Comparison of ENCODE assay signal across 8 cellular contexts in the genomic region with DNA sequence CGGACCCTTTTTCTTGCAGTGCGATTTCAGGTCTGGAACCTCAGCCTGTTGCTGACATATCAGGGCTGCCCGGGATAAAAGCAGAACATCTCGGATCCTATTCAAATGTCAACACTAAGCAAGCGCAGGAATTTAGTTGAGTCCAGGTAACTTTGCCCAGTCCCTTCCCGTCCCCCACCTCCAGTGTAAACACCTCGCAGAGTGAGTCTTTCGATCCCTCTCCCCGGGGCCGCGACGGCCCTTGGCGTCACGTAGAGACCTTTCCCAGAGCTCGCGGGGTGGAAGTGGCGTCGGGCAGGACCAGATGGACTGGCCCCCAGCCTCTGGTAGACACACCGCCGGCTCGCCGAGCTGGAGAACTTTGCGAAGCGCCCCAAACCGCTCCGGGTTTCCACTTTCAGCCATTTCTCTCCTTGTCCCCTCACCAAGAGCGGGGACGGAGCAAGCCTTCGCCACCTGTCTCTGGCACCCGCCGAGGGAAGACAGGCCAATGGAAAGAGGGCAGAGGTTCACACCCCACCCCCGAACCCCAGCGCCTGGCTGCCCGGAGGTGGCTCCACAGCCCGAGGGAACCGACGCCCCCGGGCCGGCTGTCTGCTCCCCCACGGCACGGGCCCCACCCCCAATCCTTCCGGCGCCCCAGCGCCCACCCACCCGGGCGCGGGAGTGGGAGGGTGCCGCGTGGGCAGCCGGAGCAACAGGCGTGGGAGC. TPM values are rescaled to one million over a fixed set of nuclear protein-coding genes. Genes with fewer than 3 reads are reported as not detected.
DNase-seq lines count a peak whose midpoint lies in the region; ATAC-seq lines count a peak whose summit lies in the region.

No MANE protein-coding gene starts in this region.

- peaks cover 6% of the 10 kb centered on the region for H3K4me1 Mint-ChIP-seq in central memory CD8-positive, alpha-beta T cell

- H3K36me3 ChIP-seq in mesodermal cell (ENCODE audit: control insufficient read depth, insufficient read depth, low read length) (no peaks in the 10 kb centered on the region), urinary bladder (ENCODE audit: insufficient read depth) (no peaks in the 10 kb centered on the region)

- H3K9me3 ChIP-seq in mesodermal cell (ENCODE audit: control insufficient read depth, low read length) = no peaks in the 10 kb centered on the region

- no peaks in the 10 kb centered on the region for H3K36me3 Mint-ChIP-seq in central memory CD8-positive, alpha-beta T cell (ENCODE audit: insufficient read depth)

- no peak for ATAC-seq in central memory CD8-positive, alpha-beta T cell (replicated peaks; ENCODE audit: extremely low read depth, poor library complexity, severe bottlenecking)
- ATAC-seq in HG03469 (IDR thresholded peaks at IDR 0.05; ENCODE audit: unreplicated experiment) = no peak
- ATAC-seq in HG03095 (IDR thresholded peaks at IDR 0.05; ENCODE audit: unreplicated experiment) = no peak

- WGBS in mesodermal cell (ENCODE audit: insufficient coverage in 2 of 2), 2 experiments = 4 to 8% methylated on average over 22 to 35 of the region's 51 CpGs
- 2% methylated on average over 51 of the region's 51 CpGs for WGBS in urinary bladder

- peak overlapping the region; percentile 36 for H3K4me3 Mint-ChIP-seq in central memory CD8-positive, alpha-beta T cell

- H3K27ac Mint-ChIP-seq in central memory CD8-positive, alpha-beta T cell (ENCODE audit: low read depth) = no peak overlapping the region

- peaks cover 89% of the 10 kb centered on the region for H3K27me3 Mint-ChIP-seq in central memory CD8-positive, alpha-beta T cell

- H3K4me3 ChIP-seq in mesodermal cell (ENCODE audit: extremely low read depth, insufficient read depth, low read length, poor library complexity, severe bottlenecking) (peak overlapping the region; percentile 38), urinary bladder (ENCODE audit: low read depth, low read length) (peak overlapping the region; percentile 61)

- peaks cover 9% of the 10 kb centered on the region for H3K4me1 ChIP-seq in mesodermal cell (ENCODE audit: control insufficient read depth, insufficient read depth, low read length, poor library complexity, severe bottlenecking)
- H3K4me1 ChIP-seq in urinary bladder (ENCODE audit: insufficient read depth) = no peaks in the 10 kb centered on the region

- H3K27ac ChIP-seq in mesodermal cell (ENCODE audit: low read depth, low read length, severe bottlenecking) (no peak overlapping the region), urinary bladder (ENCODE audit: low read depth) (no peak overlapping the region)

- peak; percentile 1 for DNase-seq in stimulated activated CD4-positive, alpha-beta T cell treated with anti-CD3 and anti-CD28 coated beads, Interleukin-12 subunit alpha, Interleukin-12 subunit beta, amount 100 ng/mL, for 4 hours
- no peak for DNase-seq in stimulated activated CD4-positive, alpha-beta T cell treated with anti-CD3 and anti-CD28 coated beads, Interleukin-1b, Interleukin-23, amount 100 ng/mL, for 48 hours
- no peak for DNase-seq in central memory CD8-positive, alpha-beta T cell (ENCODE audit: low spot score in 2 of 2)
- DNase-seq in activated gamma-delta T cell (lab: John Stamatoyannopoulos, UW) = no peak

- H3K9me3 Mint-ChIP-seq in central memory CD8-positive, alpha-beta T cell = no peaks in the 10 kb centered on the region

RNA-seq across cellular contexts. Expression of gene KCND3, which starts 0.6 kb away (rescaled TPM):
- 1.5 TPM for polyA plus RNA-seq in mesodermal cell (2013, experiment 1 of 2)
- polyA plus RNA-seq in mesodermal cell (2013, experiment 2 of 2) = 1.7 TPM
- 5.4 TPM for total RNA-seq in urinary bladder
- 10.0 TPM for polyA plus RNA-seq in urinary bladder
